In the genomic region with DNA sequence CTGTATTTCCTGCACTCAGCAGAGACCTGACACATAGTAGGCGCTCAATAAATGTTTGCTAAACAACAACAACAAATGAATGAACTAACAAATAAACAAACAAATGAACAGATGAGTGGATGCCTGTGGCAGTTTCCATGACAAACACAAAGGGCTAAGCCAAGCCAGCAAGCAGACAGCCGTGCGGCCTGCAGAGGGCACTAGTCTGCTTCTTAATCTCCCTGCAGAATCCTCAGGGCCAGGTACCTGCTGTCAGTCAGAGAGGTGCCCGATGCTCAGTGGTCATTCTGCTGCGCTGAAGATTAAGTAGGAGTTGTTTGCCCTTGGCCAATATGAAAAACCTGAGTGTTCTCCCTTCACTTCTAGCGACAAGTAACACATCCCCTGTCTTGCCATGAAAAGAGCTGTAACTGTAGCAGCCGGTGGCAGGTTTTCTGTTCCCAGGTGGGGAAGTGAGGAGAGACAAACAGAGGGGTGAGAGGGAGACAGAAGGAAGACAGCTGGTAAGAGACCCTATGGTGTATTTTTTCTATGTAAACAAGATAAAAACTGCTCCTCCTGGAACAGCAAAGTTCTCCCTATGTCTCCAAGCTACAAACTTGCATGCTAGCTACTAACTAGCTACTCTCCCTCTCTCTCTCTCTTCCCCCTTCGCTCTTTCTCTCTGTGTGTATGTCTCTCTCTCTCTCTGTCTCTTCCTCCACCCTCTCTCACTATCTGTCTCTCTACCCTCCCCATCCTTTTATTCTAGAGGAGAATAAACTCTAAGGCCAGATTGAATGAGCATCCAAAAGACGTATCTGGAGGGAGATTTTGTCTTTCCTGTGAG, we compare ENCODE assay signal across 8 cellular contexts. TPM values are rescaled to one million over a fixed set of nuclear protein-coding genes. Genes with fewer than 3 reads are reported as not detected.
DNase-seq lines count a peak whose midpoint lies in the region; ATAC-seq, FAIRE-seq and TF ChIP-seq lines count a peak whose summit lies in the region.

A gene (plus strand): TSS at position 779 of the 829 bp plus-strand sequence. CDS start 112 bp downstream, outside the sequence.

- H3F3A ChIP-seq in OCI-LY1 (ENCODE audit: insufficient read depth, low read length) = no peaks in the 10 kb centered on the region

- no peaks in the 10 kb centered on the region for H3K9me3 ChIP-seq in OCI-LY1 (ENCODE audit: low read length)
- no peaks in the 10 kb centered on the region for H3K9me3 ChIP-seq in heart right ventricle
- no peaks in the 10 kb centered on the region for H3K9me3 ChIP-seq in small intestine (ENCODE audit: control insufficient read depth, low read depth)

- no peaks in the 10 kb centered on the region for H3K9me2 ChIP-seq in OCI-LY1 (ENCODE audit: low read depth, low read length)

- ATAC-seq in HG03469 (IDR thresholded peaks at IDR 0.05; ENCODE audit: unreplicated experiment) (peak; percentile 61), heart right ventricle (peak in 1 of 8 donors; percentile 55)

- no peaks in the 10 kb centered on the region for H4K20me1 ChIP-seq in OCI-LY1 (ENCODE audit: insufficient read depth, low read length)

- H3K4me1 ChIP-seq in OCI-LY1 (ENCODE audit: insufficient read depth, low read length, severe bottlenecking) (no peaks in the 10 kb centered on the region), heart right ventricle (no peaks in the 10 kb centered on the region), small intestine (ENCODE audit: control insufficient read depth in 2 of 2, insufficient read depth in 1 of 2, low read depth in 1 of 2, low read length in 1 of 2) (no peaks in the 10 kb centered on the region)

- no peak within 1 kb of the TSS for H3K4me3 ChIP-seq in AG10803 (ENCODE audit: low read length)
- no peak within 1 kb of the TSS for H3K4me3 ChIP-seq in OCI-LY1 (ENCODE audit: low read depth, low read length, poor library complexity, severe bottlenecking)
- H3K4me3 ChIP-seq in heart right ventricle = no peak within 1 kb of the TSS
- no peak within 1 kb of the TSS for H3K4me3 ChIP-seq in small intestine (ENCODE audit: low read depth in 1 of 2, low read length in 2 of 2)
- H3K4me3 ChIP-seq in coronary artery = no peak within 1 kb of the TSS

- H2AFZ ChIP-seq in OCI-LY1 (ENCODE audit: low read length) = no peak within 1 kb of the TSS

- 18 to 22% methylated on average over 9 of the region's 9 CpGs for WGBS in heart right ventricle, 2 donors
- WGBS in small intestine, 3 donors = 21 to 26% (median 24%) methylated on average over 9 of the region's 9 CpGs

- in situ Hi-C loops in GM13977 (cut with MboI; ENCODE audit: low pct_unique_long_range_greater_than_20kb, low sequenced_read_pairs, unreplicated experiment) = no loop called here

- H3K79me2 ChIP-seq in OCI-LY1 (ENCODE audit: insufficient read depth, low read length) = no peaks in the 10 kb centered on the region

- H3K4me2 ChIP-seq in OCI-LY1 (ENCODE audit: low read length) = no peak within 1 kb of the TSS

- no peak within 1 kb of the TSS for H3K9ac ChIP-seq in OCI-LY1 (ENCODE audit: low read length)

- no peak within 1 kb of the TSS for H3K27ac ChIP-seq in OCI-LY1 (ENCODE audit: low read depth, low read length, poor library complexity, severe bottlenecking)
- H3K27ac ChIP-seq in heart right ventricle = no peak within 1 kb of the TSS
- H3K27ac ChIP-seq in small intestine (ENCODE audit: low read depth in 1 of 2, low read length in 1 of 2) = no peak within 1 kb of the TSS
- no peak within 1 kb of the TSS for H3K27ac ChIP-seq in coronary artery

- H3K36me3 ChIP-seq in OCI-LY1 (ENCODE audit: insufficient read depth, low read length) (no peaks in the 10 kb centered on the region), heart right ventricle (no peaks in the 10 kb centered on the region), small intestine (ENCODE audit: control insufficient read depth in 2 of 2, insufficient read depth in 2 of 2, low read length in 2 of 2) (no peaks in the 10 kb centered on the region)

- DNase-seq in AG10803 (ENCODE audit: low read depth) (peak; percentile 50), GM13977 (ENCODE audit: low spot score) (peak; percentile 41), heart right ventricle (peak; percentile 12 to 22), small intestine (peak; percentile 23), coronary artery (ENCODE audit: low spot score) (no peak)
- DNase-seq in activated effector memory CD4-positive, alpha-beta T cell treated with anti-CD3 and anti-CD28 coated beads, Interleukin-2, amount 50 U/mL, for 16 hours = peak; percentile 76

- H3K27me3 ChIP-seq in OCI-LY1 (ENCODE audit: insufficient read depth, low read length) (no peaks in the 10 kb centered on the region), heart right ventricle (peaks cover 0 to 78% (median 56%) of the 10 kb centered on the region in 7 donors), small intestine (ENCODE audit: control insufficient read depth in 2 of 2, insufficient read depth in 2 of 2, low read length in 2 of 2) (peaks cover 0 to 3% of the 10 kb centered on the region in 2 donors)

- TF ChIP-seq CTCF in AG10803 (conservative IDR thresholded peaks at IDR 0.05; ENCODE audit: low read length) = peak; percentile 73
- peak; percentile 90 for TF ChIP-seq CTCF in GM13977 (IDR thresholded peaks at IDR 0.05; ENCODE audit: extremely low read depth, insufficient read depth, missing control alignments)
- TF ChIP-seq CTCF in OCI-LY1 (IDR thresholded peaks at IDR 0.05; ENCODE audit: low read length) = peak; percentile 81
- TF ChIP-seq CTCF in heart right ventricle (IDR thresholded peaks at IDR 0.05) = peak; percentile 22 to 68 (median 59)
- no peak for TF ChIP-seq CTCF in coronary artery (IDR thresholded peaks at IDR 0.05)

- intact Hi-C loops in heart right ventricle (cut with DNase I) = loop anchor here in 1 of 10 donors (5.0 kb wide), 1 partner anchor 94 kb away; no protein-coding TSS in a partner anchor

- FAIRE-seq in small intestine (lab: Jason Lieb, UNC) = no peak

RNA-seq across cellular contexts. Expression of the gene that starts here (rescaled TPM):
- total RNA-seq in heart right ventricle = not detected
- polyA plus RNA-seq in heart right ventricle (not detected), small intestine (not detected)

Comparison
In these comparisons a context has a peak if more than half of its experiments do, and no peak if none do; other contexts are left out.
1. Peak in DNase-seq in heart right ventricle; RNA of the gene not detected or under 1 TPM.
2. Peak in DNase-seq in small intestine; RNA of the gene not detected or under 1 TPM.